In the genomic region with DNA sequence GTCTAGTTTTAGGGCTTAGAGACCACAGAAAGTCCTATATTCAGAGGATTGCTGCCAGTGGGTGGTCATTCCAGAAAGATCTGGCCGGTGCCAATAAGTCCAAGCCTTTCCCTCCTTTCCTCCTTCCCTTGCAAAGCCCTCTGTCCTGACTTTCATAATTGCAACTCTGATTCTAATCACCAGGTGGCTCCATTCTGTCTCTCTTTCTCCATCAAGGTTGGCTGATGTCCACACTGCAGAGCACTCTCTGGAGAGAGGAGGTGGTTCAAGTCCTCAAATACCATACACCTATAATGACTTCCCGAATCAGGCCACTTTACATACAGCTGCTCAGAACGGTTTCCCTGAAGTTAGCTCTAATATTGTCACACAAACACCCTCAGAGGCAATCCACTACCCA, we compare ENCODE assay signal across 8 cellular contexts. TPM values are rescaled to one million over a fixed set of nuclear protein-coding genes. Genes with fewer than 3 reads are reported as not detected.
DNase-seq lines count a peak whose midpoint lies in the region; ATAC-seq, FAIRE-seq and TF ChIP-seq lines count a peak whose summit lies in the region.

No MANE protein-coding gene starts in this region.

- H3K36me3 ChIP-seq in cardiac muscle cell = no peaks in the 10 kb centered on the region

- H3K27me3 Mint-ChIP-seq in endothelial cell (ENCODE audit: unreplicated experiment) = no peaks in the 10 kb centered on the region
- no peaks in the 10 kb centered on the region for H3K27me3 Mint-ChIP-seq in activated T-helper 17 cell treated with anti-CD3 and anti-CD28 coated beads, Interleukin-2, amount 50 U/mL, for 72 hours

- no peak overlapping the region for H3K27ac Mint-ChIP-seq in endothelial cell (ENCODE audit: unreplicated experiment)
- no peak overlapping the region for H3K27ac Mint-ChIP-seq in activated T-helper 17 cell treated with anti-CD3 and anti-CD28 coated beads, Interleukin-2, amount 50 U/mL, for 72 hours

- no peak overlapping the region for H3K4me3 Mint-ChIP-seq in endothelial cell (ENCODE audit: unreplicated experiment)
- H3K4me3 Mint-ChIP-seq in activated T-helper 17 cell treated with anti-CD3 and anti-CD28 coated beads, Interleukin-2, amount 50 U/mL, for 72 hours = no peak overlapping the region

- DNase-seq in cardiac muscle cell (ENCODE audit: low read depth in 1 of 2, low spot score in 1 of 2) (peak; percentile 20 to 32), left cardiac atrium (no peak), NCI-H2196 (lab: John Stamatoyannopoulos, UW; ENCODE audit: unreplicated experiment) (peak; percentile 49), endothelial cell (ENCODE audit: low spot score) (peak; percentile 6), urothelium cell line (ENCODE audit: low spot score) (peak; percentile 27), frontal cortex (ENCODE audit: low spot score in 2 of 2) (no peak)

- H3K9me3 Mint-ChIP-seq in endothelial cell (ENCODE audit: unreplicated experiment) = no peaks in the 10 kb centered on the region
- no peaks in the 10 kb centered on the region for H3K9me3 Mint-ChIP-seq in activated T-helper 17 cell treated with anti-CD3 and anti-CD28 coated beads, Interleukin-2, amount 50 U/mL, for 72 hours

- FAIRE-seq in urothelium cell line (lab: Jason Lieb, UNC) = no peak
- FAIRE-seq in frontal cortex (lab: Jason Lieb, UNC) = no peak

- peaks cover 2% of the 10 kb centered on the region for H3K36me3 Mint-ChIP-seq in endothelial cell (ENCODE audit: low read depth, unreplicated experiment)
- peaks cover 6% of the 10 kb centered on the region for H3K36me3 Mint-ChIP-seq in activated T-helper 17 cell treated with anti-CD3 and anti-CD28 coated beads, Interleukin-2, amount 50 U/mL, for 72 hours (ENCODE audit: low read depth)

- TF ChIP-seq CTCF in cardiac muscle cell (IDR thresholded peaks at IDR 0.05; ENCODE audit: low read depth, low read length) (peak; percentile 22), endothelial cell (IDR thresholded peaks at IDR 0.05; ENCODE audit: unreplicated experiment) (peak; percentile 20)

- intact Hi-C loops in left cardiac atrium (cut with DNase I) = no loop called here

- H3K4me1 ChIP-seq in cardiac muscle cell (ENCODE audit: low read depth) = no peaks in the 10 kb centered on the region

- H3K27ac ChIP-seq in cardiac muscle cell = no peak overlapping the region

- H3K27me3 ChIP-seq in cardiac muscle cell = no peaks in the 10 kb centered on the region

- H3K4me1 Mint-ChIP-seq in endothelial cell (ENCODE audit: unreplicated experiment) = no peaks in the 10 kb centered on the region
- no peaks in the 10 kb centered on the region for H3K4me1 Mint-ChIP-seq in activated T-helper 17 cell treated with anti-CD3 and anti-CD28 coated beads, Interleukin-2, amount 50 U/mL, for 72 hours

- H3K4me3 ChIP-seq in cardiac muscle cell = no peak overlapping the region

- no peaks in the 10 kb centered on the region for H3K9me3 ChIP-seq in cardiac muscle cell (ENCODE audit: low read depth)

- ATAC-seq in left cardiac atrium = no peak
- no peak for ATAC-seq in activated T-helper 17 cell treated with anti-CD3 and anti-CD28 coated beads, Interleukin-2, amount 50 U/mL, for 72 hours (replicated peaks)
- ATAC-seq in GM19463 (IDR thresholded peaks at IDR 0.05; ENCODE audit: unreplicated experiment) = no peak

RNA-seq across cellular contexts. Expression of gene ARMCX4, which starts 22.4 kb away (rescaled TPM):
- total RNA-seq in cardiac muscle cell (6.9 and 16.7 TPM in 2 replicates), left cardiac atrium (10 to 100 TPM in 1 of 2 donors, 1 to 10 TPM in 1; 7.6 to 10.4 TPM), endothelial cell (ENCODE audit: unreplicated experiment) (17.9 TPM), frontal cortex (9.4 TPM)
- 11.2 and 16.3 TPM in 2 replicates for polyA plus RNA-seq in cardiac muscle cell
- total RNA-seq in activated T-helper 17 cell treated with anti-CD3 and anti-CD28 coated beads, Interleukin-2, amount 50 U/mL, for 72 hours = 10 to 100 TPM in 1 of 2 donors, 1 to 10 TPM in 1; 4.9 to 11.3 TPM

RNA-seq across cellular contexts. Expression of gene HNRNPH2, which starts 54.9 kb away (rescaled TPM):
- total RNA-seq in cardiac muscle cell (76.9 and 87.3 TPM in 2 replicates), left cardiac atrium (10 to 100 TPM; 52.7 to 70.6 TPM), endothelial cell (ENCODE audit: unreplicated experiment) (53.2 TPM), frontal cortex (110 TPM)
- polyA plus RNA-seq in cardiac muscle cell = 166 and 189 TPM in 2 replicates
- 10 to 100 TPM; 25.1 to 39.1 TPM for total RNA-seq in activated T-helper 17 cell treated with anti-CD3 and anti-CD28 coated beads, Interleukin-2, amount 50 U/mL, for 72 hours

RNA-seq across cellular contexts. Expression of gene GLA, which starts 55.2 kb away (rescaled TPM):
- 10.0 and 12.0 TPM in 2 replicates for total RNA-seq in cardiac muscle cell
- 17.3 and 20.9 TPM in 2 replicates for polyA plus RNA-seq in cardiac muscle cell
- 10 to 100 TPM; 17.8 to 23.8 TPM for total RNA-seq in left cardiac atrium
- total RNA-seq in endothelial cell (ENCODE audit: unreplicated experiment) = 37.8 TPM
- total RNA-seq in activated T-helper 17 cell treated with anti-CD3 and anti-CD28 coated beads, Interleukin-2, amount 50 U/mL, for 72 hours = 10 to 100 TPM; 64.9 to 67.2 TPM
- 15.5 TPM for total RNA-seq in frontal cortex

Comparison
In these comparisons a context has a peak if more than half of its experiments do, and no peak if none do; other contexts are left out.
1. DNase-seq: peak in cardiac muscle cell (2 of 2), NCI-H2196 (single experiment), endothelial cell (single experiment) and urothelium cell line (single experiment); none in left cardiac atrium (single experiment) and frontal cortex (0 of 2).